8 cellular contexts compared by ENCODE assay signal in the genomic region with DNA sequence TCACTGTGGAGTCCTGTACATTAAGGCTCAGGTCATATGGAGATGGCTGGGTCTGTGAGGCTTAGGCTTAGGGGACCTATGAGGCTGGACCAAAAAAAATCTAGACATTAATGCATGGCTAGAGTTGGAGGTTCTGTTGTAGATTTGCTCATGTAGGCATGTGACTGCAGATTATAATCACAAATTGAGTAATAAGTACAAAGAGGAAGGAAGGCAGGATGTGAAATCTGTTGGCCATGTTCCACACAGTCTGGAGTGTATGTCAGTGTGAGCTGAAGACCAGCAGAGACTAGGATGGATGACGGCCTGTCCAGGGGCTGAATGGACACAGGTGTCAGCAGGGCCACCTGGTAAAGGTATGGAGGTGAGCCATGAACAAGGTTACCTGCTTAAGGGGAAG. TPM values are rescaled to one million over a fixed set of nuclear protein-coding genes. Genes with fewer than 3 reads are reported as not detected.
DNase-seq lines count a peak whose midpoint lies in the region; ATAC-seq and TF ChIP-seq lines count a peak whose summit lies in the region.

A gene with protein sequence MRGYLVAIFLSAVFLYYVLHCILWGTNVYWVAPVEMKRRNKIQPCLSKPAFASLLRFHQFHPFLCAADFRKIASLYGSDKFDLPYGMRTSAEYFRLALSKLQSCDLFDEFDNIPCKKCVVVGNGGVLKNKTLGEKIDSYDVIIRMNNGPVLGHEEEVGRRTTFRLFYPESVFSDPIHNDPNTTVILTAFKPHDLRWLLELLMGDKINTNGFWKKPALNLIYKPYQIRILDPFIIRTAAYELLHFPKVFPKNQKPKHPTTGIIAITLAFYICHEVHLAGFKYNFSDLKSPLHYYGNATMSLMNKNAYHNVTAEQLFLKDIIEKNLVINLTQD (plus strand): TSS at position 265 of the 400 bp plus-strand sequence. CDS start 5,101 bp downstream, outside the sequence.

- peaks cover 0 to 38% of the 10 kb centered on the region in 2 donors for H3K4me1 ChIP-seq in adrenal gland (replicated peaks in 1 of 2)
- peaks cover 54% of the 10 kb centered on the region for H3K4me1 ChIP-seq in lower lobe of right lung

- peak; percentile 47 for ATAC-seq in HG02678 (IDR thresholded peaks at IDR 0.05; ENCODE audit: unreplicated experiment)
- ATAC-seq in lower lobe of right lung, result peak; percentile 74 to 86

- no peak for TF ChIP-seq POLR2A in adrenal gland (IDR thresholded peaks at IDR 0.05)

- H3K27ac ChIP-seq in adrenal gland (peak within 1 kb of the TSS in 2 of 5 donors; percentile 60 to 72), lower lobe of right lung (peak within 1 kb of the TSS; percentile 63)

- no peaks in the 10 kb centered on the region for H3K27me3 ChIP-seq in adrenal gland
- no peaks in the 10 kb centered on the region for H3K27me3 ChIP-seq in lower lobe of right lung (ENCODE audit: low read depth)

- H3K4me3 ChIP-seq in adrenal gland (peak within 1 kb of the TSS in 1 of 4 donors; percentile 11), lower lobe of right lung (peak within 1 kb of the TSS; percentile 49)

- no peaks in the 10 kb centered on the region for H3K36me3 ChIP-seq in adrenal gland (replicated peaks in 1 of 2)
- H3K36me3 ChIP-seq in lower lobe of right lung, result no peaks in the 10 kb centered on the region

- intact Hi-C loops in adrenal gland (cut with DNase I) (no loop called here), lower lobe of right lung (cut with DNase I) (no loop called here)

- 33 to 58% (median 41%) methylated on average over 1 of the region's 1 CpG for WGBS in adrenal gland, 4 donors

- TF ChIP-seq CTCF in adrenal gland (IDR thresholded peaks at IDR 0.05), result no peak
- no peak for TF ChIP-seq CTCF in lower lobe of right lung (IDR thresholded peaks at IDR 0.05)

- H3K9me3 ChIP-seq in adrenal gland (replicated peaks in 1 of 3) (no peaks in the 10 kb centered on the region), lower lobe of right lung (no peaks in the 10 kb centered on the region)

- DNase-seq in A172 (ENCODE audit: low spot score) (no peak), adrenal gland (peak in 6 of 7 donors; percentile 26 to 77 (median 65)), lower lobe of right lung (peak; percentile 48), RKO (ENCODE audit: low spot score) (no peak), T-helper 9 cell (no peak), GOT3 (lab: John Stamatoyannopoulos, UW) (no peak)
- DNase-seq in stimulated activated CD4-positive, alpha-beta T cell treated with anti-CD3 and anti-CD28 coated beads, Interleukin-4, amount 100 ng/mL, for 1 hour, result no peak

RNA-seq across cellular contexts. Expression of the gene that starts here (rescaled TPM):
- 4.0 and 11.1 TPM in 2 replicates for total RNA-seq in A172 (2014; rRNA removed; shearing (Covaris generic))
- total RNA-seq in adrenal gland, result 10 to 100 TPM in 7 of 8 donors, 1 to 10 TPM in 1; 6.0 to 48.0 (median 20.1) TPM
- polyA plus RNA-seq in adrenal gland, result 10 to 100 TPM; 15.2 to 24.9 (median 18.1) TPM
- 42.4 TPM for total RNA-seq in lower lobe of right lung

Comparison
In these comparisons a context has a peak if more than half of its experiments do, and no peak if none do; other contexts are left out.
1. DNase-seq: peak in adrenal gland (6 of 7) and lower lobe of right lung (single experiment); none in A172 (single experiment), RKO (single experiment), T-helper 9 cell (single experiment), GOT3 (single experiment) and stimulated activated CD4-positive, alpha-beta T cell treated with anti-CD3 and anti-CD28 coated beads, Interleukin-4, amount 100 ng/mL, for 1 hour (single experiment).